ENCODE assay signal across 26 cellular contexts in genomic region chr2:170881840-170882239, GRCh38.
"Had no signal": no experiment of that assay in that cellular context is flagged by ENCODE, and none has a peak within 500 bp of the region (broad histone marks: within the 10 kb centered on the region; RNA-seq: fewer than 3 reads in every experiment).

No MANE protein-coding gene starts in this region.

- H3K27me3 ChIP-seq: dorsolateral prefrontal cortex, esophagus muscularis mucosa, hepatocyte, left lung had no signal

- H3K4me3 Mint-ChIP-seq: immature natural killer cell; mesothelial cell of epicardium; naive B cell; naive thymus-derived CD8-positive, alpha-beta T cell had no signal

- H2AFZ ChIP-seq: hepatocyte had no signal

- H3K9me3 ChIP-seq: esophagus muscularis mucosa, gastroesophageal sphincter, heart left ventricle, left lung, lower lobe of right lung, mucosa of descending colon had no signal

- H3K27ac ChIP-seq: coronary artery, dorsolateral prefrontal cortex, esophagus muscularis mucosa, foreskin keratinocyte, gastroesophageal sphincter, heart left ventricle, hepatocyte, left lung, lower lobe of right lung had no signal

- FAIRE-seq: endothelial cell of umbilical vein, frontal cortex, kidney had no signal

- H3K36me3 Mint-ChIP-seq: mesothelial cell of epicardium had no signal

- H3K4me3 ChIP-seq: coronary artery, dorsolateral prefrontal cortex, esophagus muscularis mucosa, gastroesophageal sphincter, heart left ventricle, hepatocyte, left lung, lower lobe of right lung, mucosa of descending colon had no signal

- H3K36me3 ChIP-seq: esophagus muscularis mucosa, gastroesophageal sphincter, heart left ventricle, left lung, lower lobe of right lung had no signal

- ATAC-seq: foreskin keratinocyte; gastroesophageal sphincter; heart left ventricle; left cardiac atrium; left lung; left ventricle myocardium superior; lower lobe of right lung; mucosa of descending colon; naive thymus-derived CD8-positive, alpha-beta T cell had no signal

- H3K79me2 ChIP-seq: hepatocyte had no signal

- H3K4me1 ChIP-seq: esophagus muscularis mucosa, gastroesophageal sphincter, heart left ventricle, left lung, lower lobe of right lung had no signal

- H3K4me2 ChIP-seq: hepatocyte had no signal

- DNase-seq: dermis blood vessel endothelial cell; dorsolateral prefrontal cortex; effector CD4-positive, alpha-beta T cell; effector memory CD4-positive, alpha-beta T cell; foreskin keratinocyte; heart left ventricle; hypothalamus; immature natural killer cell; islet precursor cell; kidney; kidney glomerular epithelial cell; left cardiac atrium; left lung; left ventricle myocardium superior; lower lobe of right lung; mesenchymal stem cell; mucosa of descending colon; naive B cell; naive thymus-derived CD8-positive, alpha-beta T cell had no signal

- H3K4me1 Mint-ChIP-seq: mesothelial cell of epicardium had no signal

- H3K27ac Mint-ChIP-seq: immature natural killer cell, mesothelial cell of epicardium, naive B cell had no signal

- H3K9me3 Mint-ChIP-seq: mesothelial cell of epicardium; naive thymus-derived CD8-positive, alpha-beta T cell had no signal
